Comparison of ENCODE assay signal across 1 cellular context in genomic region chr6:36442671-36443497, GRCh38.
TF ChIP-seq lines count a peak whose summit lies in the region.

Gene KCTD20, plus strand, starts transcription at chr6:36443000. Its CDS starts 27,098 bp downstream, at chr6:36470098.
Gene PXT1, minus strand, starts transcription at chr6:36442854. Its CDS starts 16,772 bp downstream, at chr6:36426082.

TF ChIP-seq in HepG2, 621 proteins besides CTCF, POLR2A, EP300 and RAD21 (continued from another document and continues in another):
- peak; percentile 37 for TF ChIP-seq AGO1 (IDR thresholded peaks at IDR 0.05; ENCODE audit: low read depth, low read length, poor library complexity, severe bottlenecking)
- no peak; the same call in none of the 2 replicates for TF ChIP-seq ARNTL (CRISPR knock-in tag; IDR thresholded peaks at IDR 0.05)
- TF ChIP-seq SP2 (CRISPR knock-in tag; IDR thresholded peaks at IDR 0.05) = peak; percentile 44; the same call in 1 of the 2 replicates
- TF ChIP-seq ZNF570 (CRISPR knock-in tag; IDR thresholded peaks at IDR 0.05; ENCODE audit: borderline replicate concordance) = no peak; the same call in 1 of the 2 replicates
- 0 out of 2 replicates have a peak, but pooled peaks have one; percentile 20 for TF ChIP-seq HMG20A (CRISPR knock-in tag; IDR thresholded peaks at IDR 0.05; ENCODE audit: borderline replicate concordance)
- no peak; the same call in 1 of the 2 replicates for TF ChIP-seq SNAI1 (CRISPR knock-in tag; IDR thresholded peaks at IDR 0.05; ENCODE audit: borderline replicate concordance)
- peak; percentile 49; the same call in 1 of the 2 replicates for TF ChIP-seq HOMEZ (CRISPR knock-in tag; IDR thresholded peaks at IDR 0.05; ENCODE audit: low read depth)
- peak; percentile 2; the same call in 1 of the 2 replicates for TF ChIP-seq ZSCAN30 (CRISPR knock-in tag; IDR thresholded peaks at IDR 0.05)
- TF ChIP-seq PITX1 (CRISPR knock-in tag; IDR thresholded peaks at IDR 0.05) = peak; percentile 47; the same call in 1 of the 2 replicates
- TF ChIP-seq KAT7 (CRISPR knock-in tag; IDR thresholded peaks at IDR 0.05; ENCODE audit: borderline replicate concordance) = peak; percentile 99
- TF ChIP-seq ZNF512 (CRISPR knock-in tag; IDR thresholded peaks at IDR 0.05) = no peak
- TF ChIP-seq FOXA3 (CRISPR knock-in tag; IDR thresholded peaks at IDR 0.05) = peak; percentile 70
- no peak for TF ChIP-seq ZNF75D (CRISPR knock-in tag; IDR thresholded peaks at IDR 0.05; ENCODE audit: borderline replicate concordance)
- TF ChIP-seq BHLHE40 (IDR thresholded peaks at IDR 0.05; ENCODE audit: low read length) = peak; percentile 66
- TF ChIP-seq SUZ12 (IDR thresholded peaks at IDR 0.05; ENCODE audit: low read depth, low read length) = peak; percentile 42
- TF ChIP-seq ZNF576 (CRISPR knock-in tag; IDR thresholded peaks at IDR 0.05) = peak; percentile 57; the same call in 1 of the 2 replicates
- no peak for TF ChIP-seq JUN (CRISPR knock-in tag; IDR thresholded peaks at IDR 0.05)
- no peak for TF ChIP-seq SMAD1 (CRISPR knock-in tag; IDR thresholded peaks at IDR 0.05; ENCODE audit: borderline replicate concordance, low read depth)
- no peak for TF ChIP-seq ZNF10 (CRISPR knock-in tag; IDR thresholded peaks at IDR 0.05; ENCODE audit: borderline replicate concordance, low read depth)
- peak; percentile 79 for TF ChIP-seq ZNF331 (CRISPR knock-in tag; IDR thresholded peaks at IDR 0.05)
- TF ChIP-seq IKZF5 (CRISPR knock-in tag; IDR thresholded peaks at IDR 0.05) = 0 out of 2 replicates have a peak, but pooled peaks have one; percentile 52
- TF ChIP-seq FIP1L1 (IDR thresholded peaks at IDR 0.05; ENCODE audit: borderline replicate concordance, insufficient read depth, low read depth, low read length) = no peak
- TF ChIP-seq SOX5 (CRISPR knock-in tag; IDR thresholded peaks at IDR 0.05; ENCODE audit: borderline replicate concordance) = peak; percentile 40; the same call in 1 of the 2 replicates
- TF ChIP-seq JUND (CRISPR knock-in tag; IDR thresholded peaks at IDR 0.05) = peak; percentile 97
- no peak; the same call in 1 of the 2 replicates for TF ChIP-seq THAP7 (CRISPR knock-in tag; IDR thresholded peaks at IDR 0.05)
- no peak for TF ChIP-seq ZNF282 (IDR thresholded peaks at IDR 0.05; ENCODE audit: partially characterized antibody)
- peak; percentile 73; the same call in 1 of the 2 replicates for TF ChIP-seq TOE1 (CRISPR knock-in tag; IDR thresholded peaks at IDR 0.05)
- TF ChIP-seq HCFC1 (IDR thresholded peaks at IDR 0.05; ENCODE audit: low read depth, low read length) = peak; percentile 36; the same call in 1 of the 2 replicates
- 0 out of 2 replicates have a peak, but pooled peaks have one; percentile 15 for TF ChIP-seq KDM6A (CRISPR knock-in tag; IDR thresholded peaks at IDR 0.05; ENCODE audit: low read depth)
- TF ChIP-seq ZFY (CRISPR knock-in tag; IDR thresholded peaks at IDR 0.05) = peak; percentile 96
- no peak for TF ChIP-seq ZNF775 (CRISPR knock-in tag; IDR thresholded peaks at IDR 0.05; ENCODE audit: borderline replicate concordance)
- TF ChIP-seq TAF15 (IDR thresholded peaks at IDR 0.05; ENCODE audit: low read depth, low read length, poor library complexity, severe bottlenecking) = no peak
- no peak; the same call in 1 of the 2 replicates for TF ChIP-seq E2F5 (CRISPR knock-in tag; conservative IDR thresholded peaks at IDR 0.05)
- no peak; the same call in 1 of the 2 replicates for TF ChIP-seq ZNF557 (CRISPR knock-in tag; IDR thresholded peaks at IDR 0.05)
- peak; percentile 50; the same call in 1 of the 2 replicates for TF ChIP-seq NFKB2 (CRISPR knock-in tag; IDR thresholded peaks at IDR 0.05; ENCODE audit: borderline replicate concordance)
- TF ChIP-seq ZNF563 (CRISPR knock-in tag; IDR thresholded peaks at IDR 0.05) = peak; percentile 94
- TF ChIP-seq ZMYM3 (CRISPR knock-in tag; IDR thresholded peaks at IDR 0.05) = peak; percentile 76
- TF ChIP-seq ATF7 (IDR thresholded peaks at IDR 0.05) = no peak
- TF ChIP-seq ATF7 (CRISPR knock-in tag; IDR thresholded peaks at IDR 0.05) = no peak
- no peak; the same call in 1 of the 2 replicates for TF ChIP-seq TIGD3 (CRISPR knock-in tag; IDR thresholded peaks at IDR 0.05; ENCODE audit: borderline replicate concordance)
- peak; percentile 67 for TF ChIP-seq ZNF7 (CRISPR knock-in tag; IDR thresholded peaks at IDR 0.05)
- TF ChIP-seq ZNF33B (CRISPR knock-in tag; IDR thresholded peaks at IDR 0.05) = peak; percentile 94
- TF ChIP-seq ZNF703 (CRISPR knock-in tag; IDR thresholded peaks at IDR 0.05; ENCODE audit: borderline replicate concordance) = peak; percentile 64; the same call in 1 of the 2 replicates
- no peak for TF ChIP-seq NCOA5 (CRISPR knock-in tag; IDR thresholded peaks at IDR 0.05)
- no peak for TF ChIP-seq POLR2AphosphoS2 (IDR thresholded peaks at IDR 0.05; ENCODE audit: low read depth, low read length)
- TF ChIP-seq ZFP91 (CRISPR knock-in tag; IDR thresholded peaks at IDR 0.05; ENCODE audit: borderline replicate concordance) = peak; percentile 74
- peak; percentile 85; the same call in 1 of the 2 replicates for TF ChIP-seq ZHX1 (CRISPR knock-in tag; IDR thresholded peaks at IDR 0.05; ENCODE audit: low read depth)
- TF ChIP-seq ZBTB46 (CRISPR knock-in tag; IDR thresholded peaks at IDR 0.05; ENCODE audit: borderline replicate concordance) = 0 out of 2 replicates have a peak, but pooled peaks have one; percentile 13
- TF ChIP-seq HDAC6 (IDR thresholded peaks at IDR 0.05; ENCODE audit: low read depth, low read length) = no peak
- TF ChIP-seq ZBTB42 (CRISPR knock-in tag; IDR thresholded peaks at IDR 0.05) = 0 out of 2 replicates have a peak, but pooled peaks have one; percentile 84
- TF ChIP-seq PCBP1 (IDR thresholded peaks at IDR 0.05; ENCODE audit: borderline replicate concordance, low read depth, low read length) = no peak
- TF ChIP-seq SETDB1 (CRISPR knock-in tag; IDR thresholded peaks at IDR 0.05; ENCODE audit: borderline replicate concordance) = no peak
- peak; percentile 84 for TF ChIP-seq ERF (CRISPR knock-in tag; IDR thresholded peaks at IDR 0.05)
- TF ChIP-seq ZNF30 (CRISPR knock-in tag; IDR thresholded peaks at IDR 0.05) = no peak; the same call in 1 of the 2 replicates
- peak; percentile 61 for TF ChIP-seq KDM1A (CRISPR knock-in tag; IDR thresholded peaks at IDR 0.05)
